In genomic region chr1:181247-182216, GRCh38 we compare ENCODE assay signal across 8 cellular contexts.
DNase-seq lines count a peak whose midpoint lies in the region; ATAC-seq and TF ChIP-seq lines count a peak whose summit lies in the region.
"Not testable (repeated sequence)": the region's sequence is repeated elsewhere in the genome, so short reads cannot be mapped to it uniquely, and the experiment has no call there.

No MANE protein-coding gene starts in this region.

- H3F3A ChIP-seq in GM23338 (replicated peaks; ENCODE audit: low read depth): not testable (repeated sequence)

- H3K36me3 Mint-ChIP-seq in GM23338 (ENCODE audit: low read depth); naive B cell: not testable (repeated sequence)

- not testable (repeated sequence) for H4K20me1 ChIP-seq in GM23338 (replicated peaks; ENCODE audit: insufficient read depth)

- H3K4me1 ChIP-seq in GM23338 (ENCODE audit: insufficient read depth): not testable (repeated sequence)

- H3K4me3 Mint-ChIP-seq in GM23338: not testable (repeated sequence)
- H3K4me3 Mint-ChIP-seq in naive B cell: peak overlapping the region in 1 of 8 donors; percentile 38

- H3K27ac Mint-ChIP-seq in GM23338, naive B cell: not testable (repeated sequence)

- not testable (repeated sequence) for H2AFZ ChIP-seq in GM23338

- not testable (repeated sequence) for H3K4me2 ChIP-seq in GM23338

- peaks cover 12% of the 10 kb centered on the region; the same call in 2 of the 3 replicates for H3K9me3 Mint-ChIP-seq in GM23338
- not testable (repeated sequence) for H3K9me3 Mint-ChIP-seq in naive B cell

- not testable (repeated sequence) for H3K9me2 ChIP-seq in GM23338 (ENCODE audit: insufficient read depth)

- not testable (repeated sequence) for H3K4me3 ChIP-seq in GM23338; cardiac fibroblast (replicated peaks in 1 of 2; ENCODE audit: low read depth in 2 of 2, low read length in 2 of 2)

- peak in 1 of 2 experiments; percentile 38; a peak in 1 of 4 replicates for TF ChIP-seq CTCF in GM23338 (conservative IDR thresholded peaks at IDR 0.05; ENCODE audit: low read depth in 2 of 2)
- TF ChIP-seq CTCF in cardiac fibroblast (IDR thresholded peaks at IDR 0.05; ENCODE audit: low read depth, low read length): not testable (repeated sequence)

- H3K27me3 ChIP-seq in GM23338 (ENCODE audit: insufficient read depth): not testable (repeated sequence)

- not testable (repeated sequence) for H3K27ac ChIP-seq in GM23338 (ENCODE audit: low read depth)

- H3K27me3 Mint-ChIP-seq in GM23338 (ENCODE audit: insufficient read depth, low read depth, poor library complexity); naive B cell: not testable (repeated sequence)

- H3K4me1 Mint-ChIP-seq in GM23338, naive B cell: not testable (repeated sequence)

- DNase-seq in A172 (ENCODE audit: low spot score): peak; percentile 0
- DNase-seq in GM23338 (ENCODE audit: low spot score): peak; percentile 69
- DNase-seq in RPMI7951 (ENCODE audit: low read depth): peak; percentile 73
- DNase-seq in activated T-cell treated with anti-CD3 and anti-CD28 coated beads for 48 hours (ENCODE audit: low read depth): peak; percentile 35
- DNase-seq in cardiac fibroblast (ENCODE audit: low read depth in 2 of 2): peak; percentile 66 to 68
- peak; percentile 75 for DNase-seq in cardiac septum (ENCODE audit: low spot score)
- peak; percentile 38 for DNase-seq in naive B cell
- peak; percentile 54 for DNase-seq in stimulated activated CD4-positive, alpha-beta T cell treated with anti-CD3 and anti-CD28 coated beads, Interleukin-1b, Interleukin-23, amount 100 ng/mL, for 48 hours

- not testable (repeated sequence) for H3K36me3 ChIP-seq in GM23338 (ENCODE audit: insufficient read depth)

- intact Hi-C loops in cardiac septum (cut with DNase I): not testable (repeated sequence)

- not testable (repeated sequence) for H3K79me2 ChIP-seq in GM23338 (replicated peaks; ENCODE audit: insufficient read depth)

- not testable (repeated sequence) for ATAC-seq in GM23338; naive B cell (ENCODE audit: low read depth in 2 of 2)

Comparison
In these comparisons a context has a peak if more than half of its experiments do, and no peak if none do; other contexts are left out.
1. DNase-seq: peak in every context shown above with its lines; median percentile 75 in cardiac septum; 73 in RPMI7951; 69 in GM23338; 67 in cardiac fibroblast; 54 in stimulated activated CD4-positive, alpha-beta T cell treated with anti-CD3 and anti-CD28 coated beads, Interleukin-1b, Interleukin-23, amount 100 ng/mL, for 48 hours; 38 in naive B cell; 35 in activated T-cell treated with anti-CD3 and anti-CD28 coated beads for 48 hours; 0 in A172.